22 cellular contexts compared by ENCODE assay signal in the genomic region with DNA sequence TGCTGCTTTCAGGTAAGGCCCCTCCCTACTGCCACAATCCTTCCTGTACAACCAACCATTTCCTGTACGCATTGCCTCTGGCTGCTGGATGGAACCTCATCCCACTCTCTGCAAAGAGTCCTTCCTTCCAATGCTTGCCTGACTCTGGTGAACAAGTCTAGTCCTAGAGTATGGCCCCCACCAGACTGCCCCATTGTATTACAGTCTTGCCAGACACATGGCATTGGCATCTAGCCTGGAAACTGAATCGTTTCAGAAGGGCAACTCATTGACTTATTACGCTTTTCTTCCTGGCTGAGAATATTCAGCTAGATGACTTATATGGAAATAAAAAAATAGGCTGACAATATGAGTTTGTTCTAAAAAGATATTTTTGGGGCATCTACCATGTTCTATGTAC.
"Had no signal": no experiment of that assay in that cellular context is flagged by ENCODE, and none has a peak within 500 bp of the region (broad histone marks: within the 10 kb centered on the region; RNA-seq: fewer than 3 reads in every experiment).

No MANE protein-coding gene starts in this region.

- H3K27me3 ChIP-seq: gastrocnemius medialis, neural progenitor cell, upper lobe of left lung had no signal

- H3K36me3 ChIP-seq: gastrocnemius medialis, lower lobe of right lung, neural progenitor cell, thoracic aorta, upper lobe of left lung had no signal

- H3K9ac ChIP-seq: neural progenitor cell, SK-N-SH had no signal

- H3K4me1 ChIP-seq: gastrocnemius medialis, lower lobe of right lung, neural progenitor cell, upper lobe of left lung had no signal

- H3K27me3 Mint-ChIP-seq: activated T-cell treated with anti-CD3 and anti-CD28 coated beads, Interleukin-2, amount 50 U/mL, for 24 hours; brain; naive thymus-derived CD8-positive, alpha-beta T cell had no signal

- H3K4me2 ChIP-seq: neural progenitor cell, SK-N-SH had no signal

- H3K4me1 Mint-ChIP-seq: brain, neural progenitor cell had no signal

- H3K27ac Mint-ChIP-seq: activated T-cell treated with anti-CD3 and anti-CD28 coated beads, Interleukin-2, amount 50 U/mL, for 24 hours; neural progenitor cell had no signal

- H3K27ac ChIP-seq: gastrocnemius medialis, lower lobe of right lung, neural progenitor cell, thoracic aorta, upper lobe of left lung, VCaP had no signal

- H3K4me3 ChIP-seq: gastrocnemius medialis, lower lobe of right lung, neural progenitor cell, thoracic aorta, upper lobe of left lung had no signal

- H3K9me3 ChIP-seq: gastrocnemius medialis, lower lobe of right lung, SK-N-SH, thoracic aorta, upper lobe of left lung had no signal

- H3K9me3 Mint-ChIP-seq: activated T-cell treated with anti-CD3 and anti-CD28 coated beads, Interleukin-2, amount 50 U/mL, for 24 hours; brain; naive thymus-derived CD8-positive, alpha-beta T cell; neural progenitor cell had no signal

- ATAC-seq: activated CD4-positive, CD25-positive, alpha-beta regulatory T cell treated with anti-CD3 and anti-CD28 coated beads, Interleukin-2, amount 50 U/mL, for 24 hours; esophagus mucosa; gastrocnemius medialis; lower lobe of right lung; naive thymus-derived CD8-positive, alpha-beta T cell had no signal

- H3K4me3 Mint-ChIP-seq: activated T-cell treated with anti-CD3 and anti-CD28 coated beads, Interleukin-2, amount 50 U/mL, for 24 hours; brain; naive thymus-derived CD8-positive, alpha-beta T cell; neural progenitor cell had no signal

- H2AFZ ChIP-seq: neural progenitor cell had no signal

- H3K36me3 Mint-ChIP-seq: brain, neural progenitor cell had no signal

- DNase-seq: activated CD4-positive, alpha-beta T cell treated with anti-CD3 and anti-CD28 coated beads, Interleukin-2, amount 50 U/mL, for 1 hour; activated CD8-positive, alpha-beta memory T cell treated with anti-CD3 and anti-CD28 coated beads for 24 hours; activated CD8-positive, alpha-beta memory T cell treated with anti-CD3 and anti-CD28 coated beads, Interleukin-2, amount 50 U/mL, for 4 hours; activated naive CD4-positive, alpha-beta T cell treated with Interleukin-2 at 50 U/mL for 16 hours; activated T-cell treated with anti-CD3 and anti-CD28 coated beads, Interleukin-2, amount 50 U/mL, for 24 hours; aorta; effector memory CD4-positive, alpha-beta T cell; gastrocnemius medialis; islet precursor cell; left cardiac atrium; lower lobe of right lung; SK-N-SH; stimulated activated CD4-positive, alpha-beta T cell treated with anti-CD3 and anti-CD28 coated beads, Interleukin-4, amount 100 ng/mL, for 24 hours; stimulated activated naive CD4-positive, alpha-beta T cell treated with Interleukin-2 at 50 U/mL for 16 hours; upper lobe of left lung had no signal
